11 cellular contexts compared by ENCODE assay signal in genomic region chrX:119145241-119145653, GRCh38. TPM values are rescaled to one million over a fixed set of nuclear protein-coding genes. Genes with fewer than 3 reads are reported as not detected.
DNase-seq lines count a peak whose midpoint lies in the region; ATAC-seq, FAIRE-seq and TF ChIP-seq lines count a peak whose summit lies in the region.
"Had no signal": no experiment of that assay in that cellular context is flagged by ENCODE, and none has a peak within 500 bp of the region (broad histone marks: within the 10 kb centered on the region; RNA-seq: fewer than 3 reads in every experiment).

No MANE protein-coding gene starts in this region.

- no peaks in the 10 kb centered on the region for H3K36me3 Mint-ChIP-seq in osteocyte (ENCODE audit: unreplicated experiment)
- H3K36me3 Mint-ChIP-seq: CD14-positive monocyte had no signal

- no peak overlapping the region for H4K8ac ChIP-seq in H1 (ENCODE audit: extremely low read depth, insufficient read depth, low read length)

- no peak overlapping the region for H2BK15ac ChIP-seq in H1 (ENCODE audit: low read length)

- H3K4me3 ChIP-seq in MM.1S (ENCODE audit: low read length): no peak overlapping the region
- H3K4me3 ChIP-seq in H1 (ENCODE audit: extremely low read depth in 1 of 4, insufficient read depth in 2 of 4, low read depth in 3 of 4, low read length in 4 of 4): no peak overlapping the region

- H3K27me3 Mint-ChIP-seq in osteocyte (ENCODE audit: unreplicated experiment): no peaks in the 10 kb centered on the region

- H3K36me3 ChIP-seq in MM.1S (replicated peaks; ENCODE audit: insufficient read depth, low read length) (no peaks in the 10 kb centered on the region), H1 (ENCODE audit: control insufficient read depth in 2 of 4, insufficient read depth in 4 of 4, low read length in 3 of 4) (no peaks in the 10 kb centered on the region)

- H4K5ac ChIP-seq in H1 (ENCODE audit: insufficient read length, low read depth, low read length): no peak overlapping the region

- no peak overlapping the region for H3K4me3 Mint-ChIP-seq in osteocyte (ENCODE audit: unreplicated experiment)
- H3K4me3 Mint-ChIP-seq: CD14-positive monocyte had no signal

- no peaks in the 10 kb centered on the region for H3K9me3 ChIP-seq in MM.1S (replicated peaks; ENCODE audit: insufficient read depth, low read length)
- H3K9me3 ChIP-seq in H1 (ENCODE audit: insufficient read depth in 2 of 2, low read depth in 1 of 2, low read length in 1 of 2): no peaks in the 10 kb centered on the region

- no peak overlapping the region for H3K23ac ChIP-seq in H1 (ENCODE audit: insufficient read length)

- H3K9me2 ChIP-seq in MM.1S (replicated peaks; ENCODE audit: insufficient read depth, low read length): no peaks in the 10 kb centered on the region

- TF ChIP-seq CTCF in MM.1S (IDR thresholded peaks at IDR 0.05; ENCODE audit: low read length) (peak; percentile 26), H1 (IDR thresholded peaks at IDR 0.05; ENCODE audit: control extremely low read depth in 1 of 3, insufficient read depth in 1 of 3, low read depth in 1 of 3, low read length in 3 of 3) (peak; percentile 35 to 55 (median 54)), osteocyte (IDR thresholded peaks at IDR 0.05) (peak; percentile 39)

- H2BK120ac ChIP-seq in H1 (replicated peaks; ENCODE audit: low read depth, low read length): no peak overlapping the region

- POLR2A ChIA-PET in H1 (lab: Charles Lee; ENCODE audit: partially characterized antibody): no interaction called here

- no peak overlapping the region for H2AK5ac ChIP-seq in H1 (ENCODE audit: low read depth, low read length)

- H3K9ac ChIP-seq in MM.1S (ENCODE audit: low read length) (no peak overlapping the region), H1 (replicated peaks in 1 of 4; ENCODE audit: extremely low read depth in 1 of 4, low read depth in 3 of 4, low read length in 3 of 4) (no peak overlapping the region)

- ATAC-seq in GM18909 (IDR thresholded peaks at IDR 0.05; ENCODE audit: poor library complexity, unreplicated experiment): no peak

- CTCF ChIA-PET in H1 (lab: Charles Lee; ENCODE audit: partially characterized antibody): interaction anchor here (0.6 to 1.4 kb wide), 8 partner anchors 25 to 128 kb away, joined by 3 to 6 read pairs (median 4); no protein-coding TSS in a partner anchor

- DNase-seq in NCI-H524 (lab: John Stamatoyannopoulos, UW) (peak; percentile 3 to 7), NCI-H524 treated with DMSO at 0.1 percent for 48 hours (lab: John Stamatoyannopoulos, UW) (no peak), MM.1S (no peak), H1 (ENCODE audit: low read depth in 1 of 2, low spot score in 2 of 2) (peak in 1 of 2 experiments; percentile 52), osteocyte (ENCODE audit: extremely low spot score, unreplicated experiment) (no peak), DMS153 (lab: John Stamatoyannopoulos, UW) (no peak)
- no peak for DNase-seq in stimulated activated CD4-positive, alpha-beta T cell treated with anti-CD3 and anti-CD28 coated beads, Interleukin-2, amount 100 ng/mL, for 24 hours
- DNase-seq: activated gamma-delta T cell treated with Interleukin-2 at 50 U/mL for 16 hours had no signal

- no peak overlapping the region for H3K4ac ChIP-seq in H1 (replicated peaks; ENCODE audit: insufficient read length, low read depth, low read length)

- H3K27me3 ChIP-seq in MM.1S (replicated peaks; ENCODE audit: insufficient read depth, low read length) (no peaks in the 10 kb centered on the region), H1 (replicated peaks in 1 of 4; ENCODE audit: control insufficient read depth in 3 of 4, extremely low read depth in 1 of 4, insufficient read depth in 3 of 4, low read length in 3 of 4) (no peaks in the 10 kb centered on the region; a peak in 1 of 7 replicates)

- H2BK20ac ChIP-seq in H1 (ENCODE audit: low read length): no peak overlapping the region

- H3K23me2 ChIP-seq in H1 (ENCODE audit: low read depth, low read length): no peaks in the 10 kb centered on the region

- H3K27ac ChIP-seq in MM.1S (ENCODE audit: low read length): no peak overlapping the region
- H3K27ac ChIP-seq in H1 (ENCODE audit: low read depth, low read length): no peak overlapping the region

- 34% methylated on average over 5 of the region's 5 CpGs; no CpG with 5 or more reads in 1 of the 2 experiments for WGBS in H1 (ENCODE audit: extremely low coverage in 1 of 2, insufficient coverage in 1 of 2, insufficient read length in 1 of 2, insufficient replicate concordance in 2 of 2, low coverage in 1 of 2, low lambda C conversion rate in 2 of 2, missing lambda C conversion rate in 1 of 2), 2 experiments

- no peak overlapping the region for H3K18ac ChIP-seq in H1 (ENCODE audit: extremely low read depth, low read length)

- H3K4me1 ChIP-seq in MM.1S (ENCODE audit: low read length) (no peaks in the 10 kb centered on the region), H1 (replicated peaks in 1 of 4; ENCODE audit: control insufficient read depth in 3 of 4, insufficient read depth in 4 of 4, low read length in 3 of 4) (no peaks in the 10 kb centered on the region)

- no peak for TF ChIP-seq EP300 in H1 (IDR thresholded peaks at IDR 0.05; ENCODE audit: borderline replicate concordance in 1 of 2, low read depth in 2 of 2, low read length in 2 of 2)

- no peaks in the 10 kb centered on the region for H3F3A ChIP-seq in MM.1S (ENCODE audit: insufficient read depth, low read length)

- H3K14ac ChIP-seq in H1 (ENCODE audit: insufficient read length): no peak overlapping the region

- no peak overlapping the region for H2BK12ac ChIP-seq in H1 (ENCODE audit: low read depth, low read length)

- H3K79me2 ChIP-seq in MM.1S (ENCODE audit: low read length): no peaks in the 10 kb centered on the region
- no peaks in the 10 kb centered on the region for H3K79me2 ChIP-seq in H1 (ENCODE audit: control insufficient read depth in 1 of 2, insufficient read depth in 2 of 2, low read length in 2 of 2)

- H2BK5ac ChIP-seq in H1 (ENCODE audit: low read depth, low read length): no peak overlapping the region

- H3K9me3 Mint-ChIP-seq in osteocyte (ENCODE audit: unreplicated experiment): peaks cover 9% of the 10 kb centered on the region

- no peak overlapping the region for H3K4me2 ChIP-seq in MM.1S (ENCODE audit: low read depth, low read length)
- H3K4me2 ChIP-seq in H1 (ENCODE audit: insufficient read depth in 1 of 2, low read depth in 2 of 2, low read length in 2 of 2): no peak overlapping the region

- no peak overlapping the region for H3K27ac Mint-ChIP-seq in osteocyte (ENCODE audit: unreplicated experiment)
- H3K27ac Mint-ChIP-seq: CD14-positive monocyte had no signal

- no peaks in the 10 kb centered on the region for H4K20me1 ChIP-seq in MM.1S (ENCODE audit: insufficient read depth, low read length)
- no peaks in the 10 kb centered on the region for H4K20me1 ChIP-seq in H1 (replicated peaks in 1 of 2; ENCODE audit: control insufficient read depth in 1 of 2, insufficient read depth in 2 of 2, low read length in 2 of 2)

- H3K4me1 Mint-ChIP-seq in osteocyte (ENCODE audit: unreplicated experiment): no peaks in the 10 kb centered on the region
- H3K4me1 Mint-ChIP-seq: CD14-positive monocyte had no signal

- H3K56ac ChIP-seq in H1 (replicated peaks; ENCODE audit: insufficient read length, low read depth, low read length): no peak overlapping the region

- FAIRE-seq in H1 (lab: Jason Lieb, UNC): no peak
- FAIRE-seq: islet of Langerhans had no signal

- TF ChIP-seq POLR2A in H1 (IDR thresholded peaks at IDR 0.05; ENCODE audit: control extremely low read depth in 1 of 2, low read depth in 2 of 2, low read length in 2 of 2): no peak

- no peaks in the 10 kb centered on the region for H3K79me1 ChIP-seq in H1 (ENCODE audit: low read depth, low read length)

- H4K91ac ChIP-seq in H1 (replicated peaks; ENCODE audit: insufficient read length, low read length): no peak overlapping the region

- TF ChIP-seq RAD21 in H1 (IDR thresholded peaks at IDR 0.05 in 1 of 2, conservative IDR thresholded peaks at IDR 0.05 in 1 of 2; ENCODE audit: low read depth in 2 of 2, low read length in 2 of 2): peak; percentile 63 to 69

- H2AFZ ChIP-seq in MM.1S (ENCODE audit: low read length) (no peak overlapping the region), H1 (ENCODE audit: low read length) (no peak overlapping the region)

TF ChIP-seq in H1, 55 proteins besides CTCF, POLR2A, EP300 and RAD21:
- TF ChIP-seq CEBPB (IDR thresholded peaks at IDR 0.05; ENCODE audit: low read depth, low read length): peak; percentile 78
- TF ChIP-seq TCF12 (IDR thresholded peaks at IDR 0.05; ENCODE audit: low read depth, low read length): no peak

RNA-seq across cellular contexts. Expression of gene KIAA1210, which starts 17.6 kb away (rescaled TPM):
- not detected in 2 replicates for total RNA-seq in H1 (2021; fragmentation: NEBNext Ultra II Directional; extraction: Animal tissue kit (Norgen Biotek cat#: 25700))
- polyA plus RNA-seq in H1 (2011; rRNA removed): 0.02 TPM in 2 replicates
- not detected for polyA plus RNA-seq in H1 (2011; cell fraction: cytosol; rRNA removed)
- polyA plus RNA-seq in H1 (2011; cell fraction: nucleus; rRNA removed): 0.01 TPM
- not detected in 4 replicates for polyA plus RNA-seq in H1 (2012, experiment 1 of 2)
- polyA plus RNA-seq in H1 (2012, experiment 2 of 2): not detected
- polyA plus RNA-seq in H1 (2013, experiment 1 of 2): not detected
- polyA plus RNA-seq in H1 (2013, experiment 2 of 2): not detected
- 0.03 and 0.05 TPM in 2 replicates for polyA minus RNA-seq in H1 (2011; rRNA and poly(A)+ RNA removed)
- not detected for polyA minus RNA-seq in H1 (2011; cell fraction: cytosol; rRNA and poly(A)+ RNA removed)
- polyA minus RNA-seq in H1 (2011; cell fraction: nucleus; rRNA and poly(A)+ RNA removed): not detected
- not detected in 2 replicates for total RNA-seq in osteocyte
- polyA plus RNA-seq: CD14-positive monocyte had no signal

Comparison
In these comparisons a context has a peak if more than half of its experiments do, and no peak if none do; other contexts are left out.
1. DNase-seq: peak in NCI-H524 (2 of 2); none in NCI-H524 treated with DMSO at 0.1 percent for 48 hours (single experiment), MM.1S (single experiment), osteocyte (single experiment), DMS153 (single experiment) and stimulated activated CD4-positive, alpha-beta T cell treated with anti-CD3 and anti-CD28 coated beads, Interleukin-2, amount 100 ng/mL, for 24 hours (0 of 2).
2. Peak in every context shown above with its lines, with median percentiles within 50 percentile points of each other: CTCF ChIP-seq.